8 cellular contexts compared by ENCODE assay signal in the genomic region with DNA sequence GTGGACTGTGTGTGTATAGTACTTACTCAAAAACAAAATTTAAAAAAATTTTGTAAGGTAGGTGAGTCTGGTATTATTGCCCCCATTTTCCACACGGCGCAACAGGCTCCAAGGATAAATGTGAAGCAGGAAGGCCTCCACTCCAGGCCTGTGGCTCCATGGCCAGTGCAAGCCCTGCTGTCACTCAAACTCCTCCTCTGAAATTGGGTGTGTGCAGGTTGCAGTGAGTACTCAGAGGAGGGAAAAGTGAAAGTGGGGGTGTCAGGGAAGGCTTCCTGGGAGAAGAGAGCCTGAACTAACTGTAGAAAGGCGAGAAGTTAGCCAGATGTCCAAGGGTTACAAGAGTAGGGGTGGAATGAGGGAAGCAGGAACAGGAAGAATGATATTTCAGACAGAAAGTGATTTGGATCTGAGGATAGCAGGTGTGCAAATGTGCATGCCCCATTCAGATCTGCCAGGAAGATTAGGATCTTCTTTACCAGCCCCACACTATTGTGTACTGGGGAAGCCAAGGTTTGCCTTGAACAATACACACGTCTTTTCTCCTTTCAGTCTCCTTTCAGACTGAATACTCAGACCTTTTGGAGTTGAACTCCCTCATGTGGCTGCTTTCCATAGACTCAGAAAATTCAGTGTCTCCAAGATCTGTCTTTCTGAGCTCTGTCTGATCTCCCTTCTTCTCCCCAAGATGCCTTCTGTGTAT. TPM values are rescaled to one million over a fixed set of nuclear protein-coding genes. Genes with fewer than 3 reads are reported as not detected.
A peak's percentile ranks its signal among the peaks of the same experiment; 100 is the strongest.
DNase-seq lines count a peak whose midpoint lies in the region; ATAC-seq and TF ChIP-seq lines count a peak whose summit lies in the region.

No MANE protein-coding gene starts in this region.

- peak; percentile 71 for ATAC-seq in RWPE2 (ENCODE audit: low read depth)
- peak in 7 of 8 donors; percentile 39 to 86 (median 72) for ATAC-seq in heart right ventricle
- no peak for ATAC-seq in thoracic aorta (ENCODE audit: insufficient number of reproducible peaks, low FRiP score, low read depth)
- no peak for ATAC-seq in GM21717 (IDR thresholded peaks at IDR 0.05; ENCODE audit: unreplicated experiment)

- H3K4me1 ChIP-seq in RWPE2 (ENCODE audit: insufficient read depth, poor library complexity, severe bottlenecking): no peaks in the 10 kb centered on the region
- peaks cover 0 to 7% (median 0%) of the 10 kb centered on the region in 9 donors for H3K4me1 ChIP-seq in heart right ventricle
- H3K4me1 ChIP-seq in thoracic aorta (ENCODE audit: control insufficient read depth in 1 of 2, low read depth in 2 of 2): no peaks in the 10 kb centered on the region

- intact Hi-C loops in heart right ventricle (cut with DNase I): loop anchor here in 9 of 10 donors (1.0 to 5.0 kb wide), 6 partner anchors 41 to 102 kb away; a partner anchor contains a TSS

- H3K36me3 ChIP-seq in RWPE2 (ENCODE audit: low read depth): no peaks in the 10 kb centered on the region
- H3K36me3 ChIP-seq in heart right ventricle: no peaks in the 10 kb centered on the region
- no peaks in the 10 kb centered on the region for H3K36me3 ChIP-seq in thoracic aorta

- H3K4me3 ChIP-seq in RWPE2 (ENCODE audit: severe bottlenecking) (no peak overlapping the region), heart right ventricle (no peak overlapping the region), thoracic aorta (no peak overlapping the region)

- H3K27ac ChIP-seq in RWPE2 (ENCODE audit: poor library complexity, severe bottlenecking) (no peak overlapping the region), heart right ventricle (no peak overlapping the region), thoracic aorta (no peak overlapping the region)

- H3K27me3 ChIP-seq in RWPE2 (ENCODE audit: insufficient read depth, poor library complexity, severe bottlenecking) (no peaks in the 10 kb centered on the region), heart right ventricle (no peaks in the 10 kb centered on the region), thoracic aorta (replicated peaks; ENCODE audit: insufficient read depth) (no peaks in the 10 kb centered on the region)

- 73 to 75% methylated on average over 4 of the region's 4 CpGs for WGBS in heart right ventricle, 2 donors

- H3K9me3 ChIP-seq in RWPE2 (ENCODE audit: severe bottlenecking) (no peaks in the 10 kb centered on the region), heart right ventricle (peaks cover 0 to 10% (median 4%) of the 10 kb centered on the region in 11 donors), thoracic aorta (no peaks in the 10 kb centered on the region)

- TF ChIP-seq CTCF in RWPE2 (IDR thresholded peaks at IDR 0.05; ENCODE audit: poor library complexity, severe bottlenecking) (peak; percentile 41), heart right ventricle (IDR thresholded peaks at IDR 0.05) (peak in 7 of 9 donors; percentile 26 to 63 (median 47)), thoracic aorta (IDR thresholded peaks at IDR 0.05) (peak; percentile 48)

- DNase-seq in NCI-H524 (lab: John Stamatoyannopoulos, UW): peak; percentile 49 to 67
- no peak for DNase-seq in NCI-H524 treated with DMSO at 0.1 percent for 48 hours (lab: John Stamatoyannopoulos, UW)
- no peak for DNase-seq in RWPE2 (ENCODE audit: low spot score)
- DNase-seq in heart right ventricle: no peak
- DNase-seq in thoracic aorta (ENCODE audit: low spot score): no peak
- DNase-seq in activated CD8-positive, alpha-beta memory T cell treated with anti-CD3 and anti-CD28 coated beads, Interleukin-2, amount 50 U/mL, for 48 hours: no peak
- no peak for DNase-seq in activated T-cell treated with anti-CD3 and anti-CD28 coated beads for 4 hours

RNA-seq across cellular contexts. Expression of a gene that starts 48.7 kb away (rescaled TPM):
- total RNA-seq in heart right ventricle (10 to 100 TPM; 33.8 to 45.8 (median 37.5) TPM), thoracic aorta (10 to 100 TPM; 50.9 to 74.1 TPM)
- polyA plus RNA-seq in heart right ventricle: 10 to 100 TPM; 18.0 to 25.9 TPM

Comparison
In these comparisons a context has a peak if more than half of its experiments do, and no peak if none do; other contexts are left out.
1. DNase-seq: peak in NCI-H524 (2 of 2); none in NCI-H524 treated with DMSO at 0.1 percent for 48 hours (single experiment), RWPE2 (single experiment), heart right ventricle (0 of 2), thoracic aorta (single experiment), activated CD8-positive, alpha-beta memory T cell treated with anti-CD3 and anti-CD28 coated beads, Interleukin-2, amount 50 U/mL, for 48 hours (single experiment) and activated T-cell treated with anti-CD3 and anti-CD28 coated beads for 4 hours (single experiment).
2. ATAC-seq: peak in RWPE2 (single experiment) and heart right ventricle (7 of 8); none in thoracic aorta (single experiment) and GM21717 (single experiment).
3. Peak in every context shown above with its lines, with median percentiles within 50 percentile points of each other: CTCF ChIP-seq.